ENCODE assay signal across 35 cellular contexts in genomic region chr11:117976445-117976844, GRCh38. TPM values are rescaled to one million over a fixed set of nuclear protein-coding genes. Genes with fewer than 3 reads are reported as not detected.
DNase-seq lines count a peak whose midpoint lies in the region; ATAC-seq and TF ChIP-seq lines count a peak whose summit lies in the region.
"Had no signal": no experiment of that assay in that cellular context is flagged by ENCODE, and none has a peak within 500 bp of the region (broad histone marks: within the 10 kb centered on the region; RNA-seq: fewer than 3 reads in every experiment).

No MANE protein-coding gene starts in this region.

- no peak for TF ChIP-seq EP300 in gastroesophageal sphincter (IDR thresholded peaks at IDR 0.05)

- no peak for TF ChIP-seq POLR2A in gastroesophageal sphincter (IDR thresholded peaks at IDR 0.05)

- intact Hi-C loops in CD4-positive, alpha-beta T cell (cut with DNase I, micrococcal nuclease) = no loop called here
- intact Hi-C loops in activated T-helper 1 cell treated with anti-CD3 and anti-CD28 coated beads, Interleukin-12 subunit alpha, Interleukin-12 subunit beta, Interleukin-2, Interleukin-4 antibody, amounts not matched to agents 30 ng/mL and 10 ng/mL and 1 ng/mL, durations not matched to agents 14 hours and 24 hours and 36 hours (cut with micrococcal nuclease) = no loop called here

- H3K4me3 Mint-ChIP-seq in activated CD4-positive, alpha-beta T cell treated with anti-CD3 and anti-CD28 coated beads, Interleukin-2, amount 10 ng/mL, durations not matched to agents 7 days and 5 days = no peak overlapping the region
- H3K4me3 Mint-ChIP-seq in CD4-positive, alpha-beta T cell = peak overlapping the region; percentile 4
- no peak overlapping the region for H3K4me3 Mint-ChIP-seq in activated naive CD8-positive, alpha-beta T cell treated with anti-CD3 and anti-CD28 coated beads for 36 hours
- H3K4me3 Mint-ChIP-seq in osteocyte (ENCODE audit: unreplicated experiment) = no peak overlapping the region
- H3K4me3 Mint-ChIP-seq in activated T-helper 1 cell treated with anti-CD3 and anti-CD28 coated beads, Interleukin-12 subunit alpha, Interleukin-12 subunit beta, Interleukin-2, Interleukin-4 antibody, amounts not matched to agents 30 ng/mL and 10 ng/mL and 1 ng/mL, durations not matched to agents 14 hours and 24 hours and 36 hours = no peak overlapping the region
- H3K4me3 Mint-ChIP-seq: activated CD4-positive, alpha-beta memory T cell treated with anti-CD3 and anti-CD28 coated beads for 36 hours; nephron had no signal

- no peaks in the 10 kb centered on the region for H3K9me3 ChIP-seq in CD4-positive, alpha-beta T cell (ENCODE audit: control insufficient read depth, low read length)
- no peaks in the 10 kb centered on the region for H3K9me3 ChIP-seq in gastroesophageal sphincter
- H3K9me3 ChIP-seq: esophagus muscularis mucosa, thoracic aorta, vagina had no signal

- no peaks in the 10 kb centered on the region for H3K27me3 Mint-ChIP-seq in activated CD4-positive, alpha-beta T cell treated with anti-CD3 and anti-CD28 coated beads, Interleukin-2, amount 10 ng/mL, durations not matched to agents 7 days and 5 days
- no peaks in the 10 kb centered on the region for H3K27me3 Mint-ChIP-seq in CD4-positive, alpha-beta T cell
- no peaks in the 10 kb centered on the region for H3K27me3 Mint-ChIP-seq in activated naive CD8-positive, alpha-beta T cell treated with anti-CD3 and anti-CD28 coated beads for 36 hours
- peaks cover 15% of the 10 kb centered on the region for H3K27me3 Mint-ChIP-seq in osteocyte (ENCODE audit: unreplicated experiment)
- no peaks in the 10 kb centered on the region for H3K27me3 Mint-ChIP-seq in activated T-helper 1 cell treated with anti-CD3 and anti-CD28 coated beads, Interleukin-12 subunit alpha, Interleukin-12 subunit beta, Interleukin-2, Interleukin-4 antibody, amounts not matched to agents 30 ng/mL and 10 ng/mL and 1 ng/mL, durations not matched to agents 14 hours and 24 hours and 36 hours (ENCODE audit: insufficient read depth)
- H3K27me3 Mint-ChIP-seq: activated CD4-positive, alpha-beta memory T cell treated with anti-CD3 and anti-CD28 coated beads for 36 hours; stimulated activated naive CD8-positive, alpha-beta T cell treated with anti-CD3 and anti-CD28 coated beads, Interleukin-15, Interleukin-2, amounts not matched to agents 100 ng/mL and 50 ng/mL, for 24 hours had no signal

- H3K27me3 ChIP-seq in CD4-positive, alpha-beta T cell (ENCODE audit: control insufficient read depth, insufficient read depth, low read length) = no peaks in the 10 kb centered on the region
- peaks cover 13% of the 10 kb centered on the region for H3K27me3 ChIP-seq in gastroesophageal sphincter
- H3K27me3 ChIP-seq: brain microvascular endothelial cell, vagina had no signal

- no peak for DNase-seq in activated CD4-positive, alpha-beta T cell treated with anti-CD3 and anti-CD28 coated beads, Interleukin-2, amount 10 ng/mL, durations not matched to agents 7 days and 5 days
- DNase-seq in activated CD4-positive, alpha-beta T cell treated with anti-CD3 and anti-CD28 coated beads, Interleukin-2, amount 50 U/mL, for 1 hour = no peak
- peak in 1 of 10 experiments; percentile 26 for DNase-seq in CD4-positive, alpha-beta T cell
- DNase-seq in activated naive CD8-positive, alpha-beta T cell treated with anti-CD3 and anti-CD28 coated beads for 36 hours = no peak
- peak; percentile 44 for DNase-seq in osteocyte (ENCODE audit: extremely low spot score, unreplicated experiment)
- DNase-seq in stimulated activated CD4-positive, alpha-beta T cell treated with anti-CD3 and anti-CD28 coated beads, Interleukin-4, amount 100 ng/mL, for 1 hour = no peak
- no peak for DNase-seq in activated T-helper 1 cell treated with anti-CD3 and anti-CD28 coated beads, Interleukin-12 subunit alpha, Interleukin-12 subunit beta, Interleukin-2, Interleukin-4 antibody, amounts not matched to agents 30 ng/mL and 10 ng/mL and 1 ng/mL, durations not matched to agents 14 hours and 24 hours and 36 hours (ENCODE audit: low spot score)
- DNase-seq: activated CD4-positive, alpha-beta memory T cell treated with anti-CD3 and anti-CD28 coated beads for 36 hours; activated CD4-positive, CD25-positive, alpha-beta regulatory T cell; activated naive CD4-positive, alpha-beta T cell; amygdala; brain microvascular endothelial cell; cerebellar nuclear complex; COR-L47; DMS53; foreskin fibroblast; islet precursor cell; left ventricle myocardium superior; NCI-H1436; NCI-H226; NCI-H69; PC-3; T-helper 1 cell had no signal

- H3K9me3 Mint-ChIP-seq in activated CD4-positive, alpha-beta T cell treated with anti-CD3 and anti-CD28 coated beads, Interleukin-2, amount 10 ng/mL, durations not matched to agents 7 days and 5 days = peaks cover 13% of the 10 kb centered on the region
- H3K9me3 Mint-ChIP-seq in CD4-positive, alpha-beta T cell = no peaks in the 10 kb centered on the region
- H3K9me3 Mint-ChIP-seq in activated naive CD8-positive, alpha-beta T cell treated with anti-CD3 and anti-CD28 coated beads for 36 hours = peaks cover 5% of the 10 kb centered on the region
- no peaks in the 10 kb centered on the region for H3K9me3 Mint-ChIP-seq in osteocyte (ENCODE audit: unreplicated experiment)
- H3K9me3 Mint-ChIP-seq in activated T-helper 1 cell treated with anti-CD3 and anti-CD28 coated beads, Interleukin-12 subunit alpha, Interleukin-12 subunit beta, Interleukin-2, Interleukin-4 antibody, amounts not matched to agents 30 ng/mL and 10 ng/mL and 1 ng/mL, durations not matched to agents 14 hours and 24 hours and 36 hours = no peaks in the 10 kb centered on the region
- H3K9me3 Mint-ChIP-seq: activated CD4-positive, alpha-beta memory T cell treated with anti-CD3 and anti-CD28 coated beads for 36 hours; nephron; stimulated activated naive CD8-positive, alpha-beta T cell treated with anti-CD3 and anti-CD28 coated beads, Interleukin-15, Interleukin-2, amounts not matched to agents 100 ng/mL and 50 ng/mL, for 24 hours had no signal

- H3K36me3 Mint-ChIP-seq in activated CD4-positive, alpha-beta T cell treated with anti-CD3 and anti-CD28 coated beads, Interleukin-2, amount 10 ng/mL, durations not matched to agents 7 days and 5 days (ENCODE audit: low read depth) = peaks cover 35% of the 10 kb centered on the region
- no peaks in the 10 kb centered on the region for H3K36me3 Mint-ChIP-seq in CD4-positive, alpha-beta T cell (ENCODE audit: low read depth)
- H3K36me3 Mint-ChIP-seq in activated naive CD8-positive, alpha-beta T cell treated with anti-CD3 and anti-CD28 coated beads for 36 hours = peaks cover 42% of the 10 kb centered on the region
- no peaks in the 10 kb centered on the region for H3K36me3 Mint-ChIP-seq in osteocyte (ENCODE audit: unreplicated experiment)
- H3K36me3 Mint-ChIP-seq in activated T-helper 1 cell treated with anti-CD3 and anti-CD28 coated beads, Interleukin-12 subunit alpha, Interleukin-12 subunit beta, Interleukin-2, Interleukin-4 antibody, amounts not matched to agents 30 ng/mL and 10 ng/mL and 1 ng/mL, durations not matched to agents 14 hours and 24 hours and 36 hours (ENCODE audit: low read depth) = peaks cover 22% of the 10 kb centered on the region

- no peak for ATAC-seq in CD4-positive, alpha-beta T cell (ENCODE audit: poor library complexity)
- no peak for ATAC-seq in gastroesophageal sphincter
- ATAC-seq: HCT116, left ventricle myocardium superior, PC-3 had no signal

- no peaks in the 10 kb centered on the region for H3K36me3 ChIP-seq in gastroesophageal sphincter
- H3K36me3 ChIP-seq: brain microvascular endothelial cell, esophagus muscularis mucosa, thoracic aorta, vagina had no signal

- no peak overlapping the region for H3K4me3 ChIP-seq in gastroesophageal sphincter
- H3K4me3 ChIP-seq: esophagus muscularis mucosa, thoracic aorta, vagina had no signal

- H3K27ac ChIP-seq in CD4-positive, alpha-beta T cell (ENCODE audit: low read depth, low read length) = no peak overlapping the region
- H3K27ac ChIP-seq in gastroesophageal sphincter = no peak overlapping the region
- H3K27ac ChIP-seq: brain microvascular endothelial cell, esophagus muscularis mucosa, vagina had no signal

- CTCF ChIA-PET in activated CD4-positive, alpha-beta T cell treated with anti-CD3 and anti-CD28 coated beads, Interleukin-2, amount 10 ng/mL, durations not matched to agents 7 days and 5 days (lab: Charles Lee) = interaction anchor here (0.8 to 3.5 kb wide), 7 partner anchors 10 to 77 kb away, joined by 3 to 26 read pairs (median 4); partner anchors contain the start of gene IL10RA
- CTCF ChIA-PET in CD4-positive, alpha-beta T cell (lab: Charles Lee) = interaction anchor here (1.7 kb wide), 1 partner anchor 26 kb away, joined by 6 read pairs; no protein-coding TSS in a partner anchor

- TF ChIP-seq CTCF in CD4-positive, alpha-beta T cell (IDR thresholded peaks at IDR 0.05) = no peak
- TF ChIP-seq CTCF in osteocyte (IDR thresholded peaks at IDR 0.05) (no peak), gastroesophageal sphincter (IDR thresholded peaks at IDR 0.05) (no peak)

- H3K4me1 ChIP-seq in gastroesophageal sphincter = no peaks in the 10 kb centered on the region
- H3K4me1 ChIP-seq: vagina had no signal

- H3K27ac Mint-ChIP-seq in activated CD4-positive, alpha-beta T cell treated with anti-CD3 and anti-CD28 coated beads, Interleukin-2, amount 10 ng/mL, durations not matched to agents 7 days and 5 days = peak overlapping the region; percentile 65
- peak overlapping the region; percentile 81 for H3K27ac Mint-ChIP-seq in CD4-positive, alpha-beta T cell
- peak overlapping the region; percentile 85 for H3K27ac Mint-ChIP-seq in activated naive CD8-positive, alpha-beta T cell treated with anti-CD3 and anti-CD28 coated beads for 36 hours
- H3K27ac Mint-ChIP-seq in osteocyte (ENCODE audit: unreplicated experiment) = no peak overlapping the region
- no peak overlapping the region for H3K27ac Mint-ChIP-seq in activated T-helper 1 cell treated with anti-CD3 and anti-CD28 coated beads, Interleukin-12 subunit alpha, Interleukin-12 subunit beta, Interleukin-2, Interleukin-4 antibody, amounts not matched to agents 30 ng/mL and 10 ng/mL and 1 ng/mL, durations not matched to agents 14 hours and 24 hours and 36 hours
- H3K27ac Mint-ChIP-seq: activated CD4-positive, alpha-beta memory T cell treated with anti-CD3 and anti-CD28 coated beads for 36 hours; nephron had no signal

- no CpG with 5 or more reads among the region's 4 CpGs for WGBS in gastroesophageal sphincter (ENCODE audit: low coverage in 1 of 2), 2 donors

- POLR2A ChIA-PET in activated CD4-positive, alpha-beta T cell treated with anti-CD3 and anti-CD28 coated beads, Interleukin-2, amount 10 ng/mL, durations not matched to agents 7 days and 5 days (lab: Charles Lee) = no interaction called here
- POLR2A ChIA-PET in CD4-positive, alpha-beta T cell (lab: Charles Lee) = interaction anchor here (0.7 to 24.2 kb wide), 4 partner anchors 10 to 69 kb away, joined by 3 to 392 read pairs (median 44); partner anchors contain the start of gene IL10RA

- H3K4me1 Mint-ChIP-seq in activated CD4-positive, alpha-beta T cell treated with anti-CD3 and anti-CD28 coated beads, Interleukin-2, amount 10 ng/mL, durations not matched to agents 7 days and 5 days = peaks cover 71% of the 10 kb centered on the region
- H3K4me1 Mint-ChIP-seq in CD4-positive, alpha-beta T cell (ENCODE audit: low read depth) = peaks cover 84% of the 10 kb centered on the region
- H3K4me1 Mint-ChIP-seq in activated naive CD8-positive, alpha-beta T cell treated with anti-CD3 and anti-CD28 coated beads for 36 hours = peaks cover 82% of the 10 kb centered on the region
- H3K4me1 Mint-ChIP-seq in osteocyte (ENCODE audit: unreplicated experiment) = peaks cover 2% of the 10 kb centered on the region
- peaks cover 77% of the 10 kb centered on the region for H3K4me1 Mint-ChIP-seq in activated T-helper 1 cell treated with anti-CD3 and anti-CD28 coated beads, Interleukin-12 subunit alpha, Interleukin-12 subunit beta, Interleukin-2, Interleukin-4 antibody, amounts not matched to agents 30 ng/mL and 10 ng/mL and 1 ng/mL, durations not matched to agents 14 hours and 24 hours and 36 hours (ENCODE audit: low read depth)

RNA-seq across cellular contexts. Expression of gene IL10RA, which starts 9.7 kb away (rescaled TPM):
- total RNA-seq in activated CD4-positive, alpha-beta T cell treated with anti-CD3 and anti-CD28 coated beads, Interleukin-2, amount 10 ng/mL, durations not matched to agents 7 days and 5 days = 100 to 1,000 TPM; 161 to 187 TPM
- total RNA-seq in CD4-positive, alpha-beta T cell = 100 to 1,000 TPM; 193 to 203 TPM
- 10 to 100 TPM; 39.6 to 41.2 TPM for total RNA-seq in activated naive CD8-positive, alpha-beta T cell treated with anti-CD3 and anti-CD28 coated beads for 36 hours
- total RNA-seq in osteocyte (not detected in 2 replicates), gastroesophageal sphincter (10 to 100 TPM; 16.7 to 37.3 (median 24.3) TPM)
- 87.8 and 88.3 TPM in 2 replicates for total RNA-seq in activated T-helper 1 cell treated with anti-CD3 and anti-CD28 coated beads, Interleukin-12 subunit alpha, Interleukin-12 subunit beta, Interleukin-2, Interleukin-4 antibody, amounts not matched to agents 30 ng/mL and 10 ng/mL and 1 ng/mL, durations not matched to agents 14 hours and 24 hours and 36 hours
- total RNA-seq: A172, dermis microvascular lymphatic vessel endothelial cell, LHCN-M2, PC-3 had no signal

RNA-seq across cellular contexts. Expression of gene TMPRSS13, which starts 47.2 kb away (rescaled TPM):
- total RNA-seq in activated CD4-positive, alpha-beta T cell treated with anti-CD3 and anti-CD28 coated beads, Interleukin-2, amount 10 ng/mL, durations not matched to agents 7 days and 5 days = 1 to 10 TPM; 1.4 to 1.5 TPM
- 1 to 10 TPM in 1 of 2 experiments, under 1 TPM in 1; 0.99 to 1.4 TPM for total RNA-seq in CD4-positive, alpha-beta T cell
- total RNA-seq in activated naive CD8-positive, alpha-beta T cell treated with anti-CD3 and anti-CD28 coated beads for 36 hours = 1 to 10 TPM; 1.9 to 3.4 TPM
- total RNA-seq in osteocyte (not detected in 2 replicates), gastroesophageal sphincter (under 1 TPM in 3 of 4 donors, not detected in 1; 0.13 to 0.67 (median 0.31) TPM)
- 1.2 and 1.5 TPM in 2 replicates for total RNA-seq in activated T-helper 1 cell treated with anti-CD3 and anti-CD28 coated beads, Interleukin-12 subunit alpha, Interleukin-12 subunit beta, Interleukin-2, Interleukin-4 antibody, amounts not matched to agents 30 ng/mL and 10 ng/mL and 1 ng/mL, durations not matched to agents 14 hours and 24 hours and 36 hours
- total RNA-seq: A172, dermis microvascular lymphatic vessel endothelial cell, esophagus muscularis mucosa, LHCN-M2, osteoblast, renal cortical epithelial cell had no signal

Comparison
In these comparisons a context has a peak if more than half of its experiments do, and no peak if none do; other contexts are left out.
1. H3K27ac Mint-ChIP-seq: peak in activated CD4-positive, alpha-beta T cell treated with anti-CD3 and anti-CD28 coated beads, Interleukin-2, amount 10 ng/mL, durations not matched to agents 7 days and 5 days (single experiment), CD4-positive, alpha-beta T cell (single experiment) and activated naive CD8-positive, alpha-beta T cell treated with anti-CD3 and anti-CD28 coated beads for 36 hours (single experiment); none in osteocyte (single experiment) and activated T-helper 1 cell treated with anti-CD3 and anti-CD28 coated beads, Interleukin-12 subunit alpha, Interleukin-12 subunit beta, Interleukin-2, Interleukin-4 antibody, amounts not matched to agents 30 ng/mL and 10 ng/mL and 1 ng/mL, durations not matched to agents 14 hours and 24 hours and 36 hours (single experiment).
2. RNA of gene IL10RA, which starts 9.7 kb away (total RNA-seq): 193 to 203 TPM in CD4-positive, alpha-beta T cell, 161 to 187 TPM in activated CD4-positive, alpha-beta T cell treated with anti-CD3 and anti-CD28 coated beads, Interleukin-2, amount 10 ng/mL, durations not matched to agents 7 days and 5 days, 87.8 to 88.3 TPM in activated T-helper 1 cell treated with anti-CD3 and anti-CD28 coated beads, Interleukin-12 subunit alpha, Interleukin-12 subunit beta, Interleukin-2, Interleukin-4 antibody, amounts not matched to agents 30 ng/mL and 10 ng/mL and 1 ng/mL, durations not matched to agents 14 hours and 24 hours and 36 hours, 39.6 to 41.2 TPM in activated naive CD8-positive, alpha-beta T cell treated with anti-CD3 and anti-CD28 coated beads for 36 hours and 16.7 to 37.3 TPM in gastroesophageal sphincter; not detected in osteocyte; every median in the first group is over 10 times any median in the second.